Comparison of ENCODE assay signal across 2 cellular contexts in the genomic region with DNA sequence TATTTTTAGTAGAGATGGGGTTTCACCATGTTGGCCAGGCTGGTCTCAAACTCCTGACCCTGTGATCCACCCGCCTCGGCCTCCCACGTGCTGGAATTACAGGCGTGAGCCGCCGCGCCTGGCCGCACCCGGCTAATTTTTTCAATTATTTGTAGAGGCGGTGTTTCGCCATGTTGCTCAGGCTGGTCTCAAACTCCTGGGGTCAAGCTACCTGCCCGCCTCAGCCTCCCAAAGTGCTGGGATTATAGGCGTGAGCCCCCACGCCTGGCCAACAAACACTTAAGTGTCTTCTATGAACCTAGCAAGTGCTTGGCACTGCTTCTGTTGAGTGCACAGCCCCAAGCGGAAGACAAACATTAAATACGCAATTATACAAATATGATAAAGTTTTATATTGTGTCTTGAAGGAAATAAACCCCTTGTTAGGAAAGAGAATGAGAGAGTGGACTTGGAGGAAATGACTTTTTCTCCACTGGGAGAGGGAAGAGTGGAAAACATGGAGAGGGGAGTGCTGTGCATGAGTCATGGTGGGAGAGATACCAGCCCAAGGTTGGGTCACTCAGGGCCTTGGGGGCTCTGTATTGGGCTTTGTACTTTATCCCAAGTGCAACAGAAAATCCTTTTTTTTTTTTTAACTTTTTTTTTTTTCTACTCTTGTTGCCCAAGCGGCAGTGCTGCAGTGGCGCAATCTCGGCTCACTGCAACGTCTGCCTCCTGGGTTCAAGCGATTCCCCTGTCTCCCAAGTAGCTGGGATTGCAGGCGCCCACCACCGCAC.
"Had no signal": no experiment of that assay in that cellular context is flagged by ENCODE, and none has a peak within 500 bp of the region (broad histone marks: within the 10 kb centered on the region; RNA-seq: fewer than 3 reads in every experiment).

No MANE protein-coding gene starts in this region.

- DNase-seq: effector CD4-positive, alpha-beta T cell had no signal

- H3K4me3 ChIP-seq: heart right ventricle had no signal

- H3K9me3 ChIP-seq: heart right ventricle had no signal

- H3K36me3 ChIP-seq: heart right ventricle had no signal

- H3K27me3 ChIP-seq: heart right ventricle had no signal

- H3K27ac ChIP-seq: heart right ventricle had no signal
